In the genomic region with DNA sequence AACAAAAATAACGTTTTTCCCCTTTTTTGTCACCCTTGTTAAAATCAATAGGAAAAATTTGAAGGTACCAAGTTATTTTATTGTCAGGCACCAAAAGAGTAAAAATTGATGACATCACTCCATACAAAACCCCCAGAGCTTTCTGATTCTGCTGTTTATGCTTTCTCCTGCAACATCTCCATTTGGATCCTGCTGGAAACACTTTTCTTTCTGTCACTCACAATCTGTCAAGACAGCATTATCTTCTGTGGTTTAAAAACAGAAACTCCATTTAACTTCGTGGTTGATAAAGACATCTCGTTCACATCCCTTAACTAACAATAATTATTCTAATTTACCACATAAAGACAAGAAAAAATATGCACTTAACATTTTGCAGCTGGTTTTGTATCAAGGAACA, we compare ENCODE assay signal across 9 cellular contexts.
"Had no signal": no experiment of that assay in that cellular context is flagged by ENCODE, and none has a peak within 500 bp of the region (broad histone marks: within the 10 kb centered on the region; RNA-seq: fewer than 3 reads in every experiment).

No MANE protein-coding gene starts in this region.

- DNase-seq: H9, HCEC 1CT, HFFc6, IMR-90, KBM-7 had no signal

- H3K4me2 ChIP-seq: GM23338 had no signal

- H3K4me3 ChIP-seq: GM23338 had no signal

- FAIRE-seq: H1, H54 had no signal

- H3K27ac ChIP-seq: HL-60 had no signal

- ATAC-seq: GM23338 had no signal

- H2AFZ ChIP-seq: GM23338 had no signal
